Comparison of ENCODE assay signal across 9 cellular contexts in genomic region chr6:133890941-133891813, GRCh38. TPM values are rescaled to one million over a fixed set of nuclear protein-coding genes. Genes with fewer than 3 reads are reported as not detected.
A peak's percentile ranks its signal among the peaks of the same experiment; 100 is the strongest.
DNase-seq lines count a peak whose midpoint lies in the region; ATAC-seq lines count a peak whose summit lies in the region.
"Had no signal": no experiment of that assay in that cellular context is flagged by ENCODE, and none has a peak within 500 bp of the region (broad histone marks: within the 10 kb centered on the region; RNA-seq: fewer than 3 reads in every experiment).

No MANE protein-coding gene starts in this region.

- peaks cover 88% of the 10 kb centered on the region for H3K27me3 Mint-ChIP-seq in activated naive CD8-positive, alpha-beta T cell treated with anti-CD3 and anti-CD28 coated beads, Interleukin-2, amount 50 U/mL, for 24 hours

- H3K9me3 Mint-ChIP-seq in activated naive CD8-positive, alpha-beta T cell treated with anti-CD3 and anti-CD28 coated beads, Interleukin-2, amount 50 U/mL, for 24 hours, result no peaks in the 10 kb centered on the region

- H3K4me1 Mint-ChIP-seq in activated naive CD8-positive, alpha-beta T cell treated with anti-CD3 and anti-CD28 coated beads, Interleukin-2, amount 50 U/mL, for 24 hours, result peaks cover 40% of the 10 kb centered on the region

- H3K9me3 ChIP-seq in iPS-18a (ENCODE audit: control insufficient read depth, low read depth, low read length) (no peaks in the 10 kb centered on the region), skeletal muscle satellite cell (replicated peaks; ENCODE audit: low read length) (no peaks in the 10 kb centered on the region)

- H3K4me3 ChIP-seq in iPS-18a (ENCODE audit: low read length), result peak overlapping the region; percentile 52
- peak overlapping the region; percentile 79 for H3K4me3 ChIP-seq in skeletal muscle satellite cell (ENCODE audit: low read length)

- no peaks in the 10 kb centered on the region for H3K36me3 Mint-ChIP-seq in activated naive CD8-positive, alpha-beta T cell treated with anti-CD3 and anti-CD28 coated beads, Interleukin-2, amount 50 U/mL, for 24 hours (ENCODE audit: low read depth)

- H3K27ac Mint-ChIP-seq in activated naive CD8-positive, alpha-beta T cell treated with anti-CD3 and anti-CD28 coated beads, Interleukin-2, amount 50 U/mL, for 24 hours, result no peak overlapping the region

- H3K36me3 ChIP-seq in iPS-18a (ENCODE audit: control insufficient read depth, low read depth, low read length) (no peaks in the 10 kb centered on the region), skeletal muscle satellite cell (ENCODE audit: insufficient read depth, low read length) (no peaks in the 10 kb centered on the region)

- peak overlapping the region; percentile 72 for H3K4me3 Mint-ChIP-seq in activated naive CD8-positive, alpha-beta T cell treated with anti-CD3 and anti-CD28 coated beads, Interleukin-2, amount 50 U/mL, for 24 hours

- no peak overlapping the region for H3K27ac ChIP-seq in iPS-18a (ENCODE audit: low read length)
- H3K27ac ChIP-seq: HL-60 had no signal

- DNase-seq in DMS 273 (lab: John Stamatoyannopoulos, UW; ENCODE audit: unreplicated experiment) (peak; percentile 83), NCI-H1105 (lab: John Stamatoyannopoulos, UW) (peak; percentile 59), epidermal melanocyte (ENCODE audit: insufficient read length, low spot score) (no peak)
- peak; percentile 25 for DNase-seq in activated naive CD8-positive, alpha-beta T cell treated with anti-CD3 and anti-CD28 coated beads, Interleukin-2, amount 50 U/mL, for 24 hours

- no peak for ATAC-seq in activated naive CD8-positive, alpha-beta T cell treated with anti-CD3 and anti-CD28 coated beads, Interleukin-2, amount 50 U/mL, for 24 hours
- ATAC-seq in GM21529 (IDR thresholded peaks at IDR 0.05; ENCODE audit: unreplicated experiment) (no peak), GM21423 (IDR thresholded peaks at IDR 0.05; ENCODE audit: unreplicated experiment) (no peak)

- no peak overlapping the region for H3K9ac ChIP-seq in iPS-18a (ENCODE audit: low read length)
- peak overlapping the region; percentile 78 for H3K9ac ChIP-seq in skeletal muscle satellite cell (ENCODE audit: low read depth, low read length)

- H3K27me3 ChIP-seq in iPS-18a (ENCODE audit: control insufficient read depth, insufficient read depth, low read length) (peaks cover 100% of the 10 kb centered on the region), skeletal muscle satellite cell (ENCODE audit: control insufficient read depth, insufficient read depth, low read length) (no peaks in the 10 kb centered on the region)

- H3K4me1 ChIP-seq in iPS-18a (ENCODE audit: control insufficient read depth, low read depth, low read length), result peaks cover 29% of the 10 kb centered on the region
- peaks cover 19% of the 10 kb centered on the region for H3K4me1 ChIP-seq in skeletal muscle satellite cell (ENCODE audit: control insufficient read depth, insufficient read depth, low read length)

- H3K4me2 ChIP-seq in skeletal muscle satellite cell (ENCODE audit: low read length), result peak overlapping the region; percentile 95

RNA-seq across cellular contexts. Expression of gene TCF21, which starts 2.3 kb away (rescaled TPM):
- total RNA-seq in skeletal muscle satellite cell (2012; rRNA removed), result under 0.01 and 0.22 TPM in 2 replicates
